In genomic region chr17:1861391-1862010, GRCh38 we compare ENCODE assay signal across 18 cellular contexts.
"Had no signal": no experiment of that assay in that cellular context is flagged by ENCODE, and none has a peak within 500 bp of the region (broad histone marks: within the 10 kb centered on the region; RNA-seq: fewer than 3 reads in every experiment).

No MANE protein-coding gene starts in this region.

- H3K4me1 ChIP-seq: body of pancreas, SJCRH30 had no signal

- H3K27ac Mint-ChIP-seq: activated naive CD4-positive, alpha-beta T cell treated with anti-CD3 and anti-CD28 coated beads, Interleukin-2, amount 50 U/mL, for 24 hours; natural killer cell; progenitor cell of endocrine pancreas; stimulated activated memory B cell treated with anti-CD40 and anti-IgM and Interleukin-4, amounts not matched to agents 10 μg/mL and 1 μg/mL and 100 μg/mL, for 72 hours; type B pancreatic cell had no signal

- H3K27me3 ChIP-seq: body of pancreas, hepatocyte, SJCRH30 had no signal

- H3K27me3 Mint-ChIP-seq: activated naive CD4-positive, alpha-beta T cell treated with anti-CD3 and anti-CD28 coated beads, Interleukin-2, amount 50 U/mL, for 24 hours; progenitor cell of endocrine pancreas; stimulated activated memory B cell treated with anti-CD40 and anti-IgM and Interleukin-4, amounts not matched to agents 10 μg/mL and 1 μg/mL and 100 μg/mL, for 72 hours; type B pancreatic cell had no signal

- H3K9me3 ChIP-seq: body of pancreas, mucosa of descending colon, SJCRH30 had no signal

- H3K27ac ChIP-seq: body of pancreas, epithelial cell of prostate, hepatocyte, SJCRH30 had no signal

- H3K36me3 Mint-ChIP-seq: natural killer cell, type B pancreatic cell had no signal

- H3K9me3 Mint-ChIP-seq: activated naive CD4-positive, alpha-beta T cell treated with anti-CD3 and anti-CD28 coated beads, Interleukin-2, amount 50 U/mL, for 24 hours; natural killer cell; stimulated activated memory B cell treated with anti-CD40 and anti-IgM and Interleukin-4, amounts not matched to agents 10 μg/mL and 1 μg/mL and 100 μg/mL, for 72 hours; type B pancreatic cell had no signal

- H3K4me1 Mint-ChIP-seq: activated naive CD4-positive, alpha-beta T cell treated with anti-CD3 and anti-CD28 coated beads, Interleukin-2, amount 50 U/mL, for 24 hours; natural killer cell; stimulated activated memory B cell treated with anti-CD40 and anti-IgM and Interleukin-4, amounts not matched to agents 10 μg/mL and 1 μg/mL and 100 μg/mL, for 72 hours had no signal

- H3K4me3 ChIP-seq: body of pancreas, hepatocyte, mucosa of descending colon, SJCRH30 had no signal

- H3K36me3 ChIP-seq: SJCRH30 had no signal

- H3K4me3 Mint-ChIP-seq: activated naive CD4-positive, alpha-beta T cell treated with anti-CD3 and anti-CD28 coated beads, Interleukin-2, amount 50 U/mL, for 24 hours; natural killer cell; stimulated activated memory B cell treated with anti-CD40 and anti-IgM and Interleukin-4, amounts not matched to agents 10 μg/mL and 1 μg/mL and 100 μg/mL, for 72 hours; type B pancreatic cell had no signal

- ATAC-seq: activated CD4-positive, CD25-positive, alpha-beta regulatory T cell treated with anti-CD3 and anti-CD28 coated beads, Interleukin-2, amount 50 U/mL, for 24 hours; body of pancreas; mucosa of descending colon; natural killer cell; stimulated activated memory B cell treated with anti-CD40 and anti-IgM and Interleukin-4, amounts not matched to agents 10 μg/mL and 1 μg/mL and 100 μg/mL, for 72 hours had no signal

- DNase-seq: activated CD4-positive, alpha-beta T cell treated with anti-CD3 and anti-CD28 coated beads, Interleukin-2, amount 50 U/mL, for 4 hours; amniotic stem cell; body of pancreas; cerebellar nuclear complex; effector CD8-positive, alpha-beta T cell; islet precursor cell; mucosa of descending colon; natural killer cell; RPMI8226; SJCRH30; T-helper 9 cell had no signal
